ENCODE assay signal across 26 cellular contexts in genomic region chr3:122307987-122308386, GRCh38.
"Had no signal": no experiment of that assay in that cellular context is flagged by ENCODE, and none has a peak within 500 bp of the region (broad histone marks: within the 10 kb centered on the region; RNA-seq: fewer than 3 reads in every experiment).

No MANE protein-coding gene starts in this region.

- H3K27me3 ChIP-seq: breast epithelium, gastroesophageal sphincter, hepatocyte, pancreas, upper lobe of left lung had no signal

- DNase-seq: activated CD4-positive, alpha-beta T cell treated with anti-CD3 and anti-CD28 coated beads, Interleukin-2, amount 10 ng/mL, durations not matched to agents 7 days and 5 days; activated CD4-positive, CD25-positive, alpha-beta regulatory T cell treated with anti-CD3 and anti-CD28 coated beads, Interleukin-2, amount 50 U/mL, for 72 hours; activated CD8-positive, alpha-beta T cell treated with anti-CD3 and anti-CD28 coated beads for 36 hours; activated naive CD8-positive, alpha-beta T cell treated with anti-CD3 and anti-CD28 coated beads, Interleukin-2, amount 50 U/mL, for 24 hours; activated T-cell treated with anti-CD3 and anti-CD28 coated beads, Interleukin-2, amount 50 U/mL, for 4 hours; amygdala; central memory CD4-positive, alpha-beta T cell; kidney; left colon; mammary epithelial cell; naive B cell; nephron progenitor cell; pancreas; retina; stimulated activated CD4-positive, alpha-beta T cell treated with anti-CD3 and anti-CD28 coated beads, Interleukin-12 subunit alpha, Interleukin-12 subunit beta, amount 100 ng/mL, for 4 hours; stimulated activated CD4-positive, alpha-beta T cell treated with anti-CD3 and anti-CD28 coated beads, Interleukin-4, amount 100 ng/mL, for 1 hour; stimulated activated naive CD8-positive, alpha-beta T cell treated with anti-CD3 and anti-CD28 coated beads, Interleukin-15, amount 100 ng/mL, for 72 hours; substantia nigra; T1000; upper lobe of left lung had no signal

- H3K27ac ChIP-seq: breast epithelium, gastroesophageal sphincter, hepatocyte, pancreas, prostate gland, upper lobe of left lung had no signal

- H3K4me1 ChIP-seq: breast epithelium, gastroesophageal sphincter, prostate gland had no signal

- H3K4me3 ChIP-seq: breast epithelium, gastroesophageal sphincter, hepatocyte, pancreas, prostate gland, skin epidermis, upper lobe of left lung had no signal

- H3K36me3 ChIP-seq: breast epithelium, gastroesophageal sphincter, pancreas, prostate gland, upper lobe of left lung had no signal

- FAIRE-seq: endothelial cell of umbilical vein, kidney, pancreas had no signal

- H3K9me3 ChIP-seq: breast epithelium, gastroesophageal sphincter, pancreas, prostate gland, upper lobe of left lung had no signal
